In genomic region chrX:18768-19454, GRCh38 we compare ENCODE assay signal across 8 cellular contexts.
DNase-seq lines count a peak whose midpoint lies in the region; ATAC-seq and TF ChIP-seq lines count a peak whose summit lies in the region.
"Not testable (repeated sequence)": the region's sequence is repeated elsewhere in the genome, so short reads cannot be mapped to it uniquely, and the experiment has no call there.

No MANE protein-coding gene starts in this region.

- not testable (repeated sequence) for H3K27me3 Mint-ChIP-seq in central memory CD8-positive, alpha-beta T cell; stimulated activated memory B cell treated with anti-CD40 and anti-IgM and Interleukin-4, amounts not matched to agents 10 μg/mL and 1 μg/mL and 100 μg/mL, for 72 hours

- H3K4me3 ChIP-seq in right lobe of liver, result not testable (repeated sequence)

- TF ChIP-seq POLR2A in right lobe of liver (IDR thresholded peaks at IDR 0.05), result not testable (repeated sequence)

- not testable (repeated sequence) for H3K9me3 ChIP-seq in right lobe of liver

- H3K4me3 Mint-ChIP-seq in central memory CD8-positive, alpha-beta T cell, result not testable (repeated sequence)
- peak overlapping the region; percentile 65 for H3K4me3 Mint-ChIP-seq in stimulated activated memory B cell treated with anti-CD40 and anti-IgM and Interleukin-4, amounts not matched to agents 10 μg/mL and 1 μg/mL and 100 μg/mL, for 72 hours

- H3K9me3 Mint-ChIP-seq in central memory CD8-positive, alpha-beta T cell; stimulated activated memory B cell treated with anti-CD40 and anti-IgM and Interleukin-4, amounts not matched to agents 10 μg/mL and 1 μg/mL and 100 μg/mL, for 72 hours: not testable (repeated sequence)

- not testable (repeated sequence) for H3K27ac ChIP-seq in right lobe of liver

- peak; percentile 57 for DNase-seq in activated CD4-positive, alpha-beta T cell treated with anti-CD3 and anti-CD28 coated beads, Interleukin-2, amount 50 U/mL, for 1 hour
- DNase-seq in central memory CD8-positive, alpha-beta T cell (ENCODE audit: low spot score in 2 of 2), result peak in 1 of 2 donors; percentile 59
- DNase-seq in right lobe of liver, result peak in 2 of 3 donors; percentile 23 to 51

- H3K4me1 ChIP-seq in right lobe of liver, result not testable (repeated sequence)

- TF ChIP-seq CTCF in right lobe of liver (IDR thresholded peaks at IDR 0.05), result not testable (repeated sequence)

- H3K27me3 ChIP-seq in right lobe of liver, result not testable (repeated sequence)

- H3K4me1 Mint-ChIP-seq in central memory CD8-positive, alpha-beta T cell; stimulated activated memory B cell treated with anti-CD40 and anti-IgM and Interleukin-4, amounts not matched to agents 10 μg/mL and 1 μg/mL and 100 μg/mL, for 72 hours: not testable (repeated sequence)

- ATAC-seq in GM18499 (IDR thresholded peaks at IDR 0.05; ENCODE audit: insufficient read depth, unreplicated experiment) (peak; percentile 70), GM19468 (IDR thresholded peaks at IDR 0.05; ENCODE audit: extremely low read depth, unreplicated experiment) (peak; percentile 73), HG02885 (IDR thresholded peaks at IDR 0.05; ENCODE audit: poor library complexity, unreplicated experiment) (peak; percentile 86), HG03520 (IDR thresholded peaks at IDR 0.05; ENCODE audit: unreplicated experiment) (peak; percentile 93), right lobe of liver (peak; percentile 94 to 97 (median 96))
- ATAC-seq in central memory CD8-positive, alpha-beta T cell (replicated peaks; ENCODE audit: extremely low read depth, poor library complexity, severe bottlenecking), result peak; percentile 89
- peak; percentile 94 for ATAC-seq in stimulated activated memory B cell treated with anti-CD40 and anti-IgM and Interleukin-4, amounts not matched to agents 10 μg/mL and 1 μg/mL and 100 μg/mL, for 72 hours

- H3K36me3 ChIP-seq in right lobe of liver, result not testable (repeated sequence)

- intact Hi-C loops in right lobe of liver (cut with DNase I), result not testable (repeated sequence)

- not testable (repeated sequence) for H3K27ac Mint-ChIP-seq in central memory CD8-positive, alpha-beta T cell (ENCODE audit: low read depth); stimulated activated memory B cell treated with anti-CD40 and anti-IgM and Interleukin-4, amounts not matched to agents 10 μg/mL and 1 μg/mL and 100 μg/mL, for 72 hours

- no CpG with 5 or more reads among the region's 47 CpGs for WGBS in right lobe of liver (ENCODE audit: insufficient coverage, low coverage, low lambda C conversion rate, missing lambda C conversion rate)

- not testable (repeated sequence) for H3K36me3 Mint-ChIP-seq in central memory CD8-positive, alpha-beta T cell (ENCODE audit: insufficient read depth); stimulated activated memory B cell treated with anti-CD40 and anti-IgM and Interleukin-4, amounts not matched to agents 10 μg/mL and 1 μg/mL and 100 μg/mL, for 72 hours
